ENCODE assay signal across 2 cellular contexts in the genomic region with DNA sequence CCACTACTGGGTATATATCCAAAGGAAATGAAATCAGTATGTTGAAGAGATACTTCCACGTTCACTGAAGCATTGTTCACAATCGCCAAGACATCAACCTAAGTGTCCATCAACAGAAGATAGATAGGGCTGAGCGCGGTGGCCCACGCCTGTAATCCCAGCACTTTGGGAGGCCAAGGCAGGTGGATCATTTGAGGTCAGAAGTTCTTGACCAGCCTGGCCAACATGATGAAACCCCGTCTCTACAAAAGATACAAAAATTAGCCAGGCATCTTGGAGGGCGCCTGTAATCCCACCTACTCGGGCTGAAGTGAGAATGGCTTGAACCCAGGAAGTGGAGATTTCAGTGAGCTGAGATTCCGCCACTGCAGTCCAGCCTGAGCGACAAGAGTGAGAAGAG.
TF ChIP-seq lines count a peak whose summit lies in the region.

No MANE protein-coding gene starts in this region.

TF ChIP-seq in HepG2, 621 proteins besides CTCF, POLR2A, EP300 and RAD21:
- TF ChIP-seq POLR2G (IDR thresholded peaks at IDR 0.05; ENCODE audit: low read depth, low read length) = 0 out of 2 replicates have a peak, but pooled peaks have one; percentile 43
- TF ChIP-seq ZNF746 (CRISPR knock-in tag; IDR thresholded peaks at IDR 0.05) = no peak

TF ChIP-seq in K562, 482 proteins besides CTCF, POLR2A, EP300 and RAD21:
- TF ChIP-seq RHOXF2B (CRISPR knock-in tag; conservative IDR thresholded peaks at IDR 0.05) (no peak), CBX5 (IDR thresholded peaks at IDR 0.05; ENCODE audit: borderline replicate concordance, low read depth) (no peak), MIER1 (IDR thresholded peaks at IDR 0.05; ENCODE audit: low read depth) (no peak), HNRNPL (IDR thresholded peaks at IDR 0.05; ENCODE audit: low read depth, low read length) (no peak), SETDB1 (IDR thresholded peaks at IDR 0.05; ENCODE audit: low read length) (no peak), ZNF707 (CRISPR knock-in tag; conservative IDR thresholded peaks at IDR 0.05) (no peak), MCM2 (IDR thresholded peaks at IDR 0.05; ENCODE audit: low read depth) (no peak), NFIC (IDR thresholded peaks at IDR 0.05) (no peak), ZNF696 (CRISPR knock-in tag; conservative IDR thresholded peaks at IDR 0.05) (no peak), MEIS2 (IDR thresholded peaks at IDR 0.05; ENCODE audit: partially characterized antibody) (no peak), ZNF12 (CRISPR knock-in tag; IDR thresholded peaks at IDR 0.05) (no peak), HMGN3 (IDR thresholded peaks at IDR 0.05; ENCODE audit: borderline replicate concordance, extremely low read depth, insufficient read length, low read depth, low read length) (no peak), NR2F6 (CRISPR knock-in tag; IDR thresholded peaks at IDR 0.05) (no peak), ZNF668 (CRISPR knock-in tag; IDR thresholded peaks at IDR 0.05) (no peak)
- TF ChIP-seq, protein P1, sequence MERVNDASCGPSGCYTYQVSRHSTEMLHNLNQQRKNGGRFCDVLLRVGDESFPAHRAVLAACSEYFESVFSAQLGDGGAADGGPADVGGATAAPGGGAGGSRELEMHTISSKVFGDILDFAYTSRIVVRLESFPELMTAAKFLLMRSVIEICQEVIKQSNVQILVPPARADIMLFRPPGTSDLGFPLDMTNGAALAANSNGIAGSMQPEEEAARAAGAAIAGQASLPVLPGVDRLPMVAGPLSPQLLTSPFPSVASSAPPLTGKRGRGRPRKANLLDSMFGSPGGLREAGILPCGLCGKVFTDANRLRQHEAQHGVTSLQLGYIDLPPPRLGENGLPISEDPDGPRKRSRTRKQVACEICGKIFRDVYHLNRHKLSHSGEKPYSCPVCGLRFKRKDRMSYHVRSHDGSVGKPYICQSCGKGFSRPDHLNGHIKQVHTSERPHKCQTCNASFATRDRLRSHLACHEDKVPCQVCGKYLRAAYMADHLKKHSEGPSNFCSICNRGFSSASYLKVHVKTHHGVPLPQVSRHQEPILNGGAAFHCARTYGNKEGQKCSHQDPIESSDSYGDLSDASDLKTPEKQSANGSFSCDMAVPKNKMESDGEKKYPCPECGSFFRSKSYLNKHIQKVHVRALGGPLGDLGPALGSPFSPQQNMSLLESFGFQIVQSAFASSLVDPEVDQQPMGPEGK (CRISPR knock-in tag; IDR thresholded peaks at IDR 0.05; ENCODE audit: borderline replicate concordance) = no peak
- TF ChIP-seq, protein P2, sequence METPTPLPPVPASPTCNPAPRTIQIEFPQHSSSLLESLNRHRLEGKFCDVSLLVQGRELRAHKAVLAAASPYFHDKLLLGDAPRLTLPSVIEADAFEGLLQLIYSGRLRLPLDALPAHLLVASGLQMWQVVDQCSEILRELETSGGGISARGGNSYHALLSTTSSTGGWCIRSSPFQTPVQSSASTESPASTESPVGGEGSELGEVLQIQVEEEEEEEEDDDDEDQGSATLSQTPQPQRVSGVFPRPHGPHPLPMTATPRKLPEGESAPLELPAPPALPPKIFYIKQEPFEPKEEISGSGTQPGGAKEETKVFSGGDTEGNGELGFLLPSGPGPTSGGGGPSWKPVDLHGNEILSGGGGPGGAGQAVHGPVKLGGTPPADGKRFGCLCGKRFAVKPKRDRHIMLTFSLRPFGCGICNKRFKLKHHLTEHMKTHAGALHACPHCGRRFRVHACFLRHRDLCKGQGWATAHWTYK (CRISPR knock-in tag; IDR thresholded peaks at IDR 0.05) = no peak
- TF ChIP-seq, protein P3, sequence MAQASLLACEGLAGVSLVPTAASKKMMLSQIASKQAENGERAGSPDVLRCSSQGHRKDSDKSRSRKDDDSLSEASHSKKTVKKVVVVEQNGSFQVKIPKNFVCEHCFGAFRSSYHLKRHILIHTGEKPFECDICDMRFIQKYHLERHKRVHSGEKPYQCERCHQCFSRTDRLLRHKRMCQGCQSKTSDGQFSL (CRISPR knock-in tag; IDR thresholded peaks at IDR 0.05) = no peak
- TF ChIP-seq, protein P3 (tag; IDR thresholded peaks at IDR 0.05) = no peak
TF ChIP-seq in K562: peak in this region for 0.
